In genomic region chr9:105299190-105299854, GRCh38 we compare ENCODE assay signal across 7 cellular contexts.
DNase-seq lines count a peak whose midpoint lies in the region; ATAC-seq lines count a peak whose summit lies in the region.

No MANE protein-coding gene starts in this region.

- ATAC-seq in HG02610 (IDR thresholded peaks at IDR 0.05; ENCODE audit: unreplicated experiment) (peak; percentile 58), GM21723 (IDR thresholded peaks at IDR 0.05; ENCODE audit: unreplicated experiment) (no peak)

- peak; percentile 12 for DNase-seq in T1000 (lab: John Stamatoyannopoulos, UW)
- peak; percentile 96 for DNase-seq in foreskin melanocyte
- DNase-seq in smooth muscle cell of the brain vasculature (ENCODE audit: low read depth, low spot score): peak; percentile 61
- no peak for DNase-seq in SHP77 (lab: John Stamatoyannopoulos, UW)
- no peak for DNase-seq in NCI-H1694 treated with DMSO at 0.1 percent for 48 hours (lab: John Stamatoyannopoulos, UW)

Comparison
In these comparisons a context has a peak if more than half of its experiments do, and no peak if none do; other contexts are left out.
1. DNase-seq: peak in T1000 (single experiment), foreskin melanocyte (single experiment) and smooth muscle cell of the brain vasculature (single experiment); none in SHP77 (0 of 2) and NCI-H1694 treated with DMSO at 0.1 percent for 48 hours (single experiment).